In the genomic region with DNA sequence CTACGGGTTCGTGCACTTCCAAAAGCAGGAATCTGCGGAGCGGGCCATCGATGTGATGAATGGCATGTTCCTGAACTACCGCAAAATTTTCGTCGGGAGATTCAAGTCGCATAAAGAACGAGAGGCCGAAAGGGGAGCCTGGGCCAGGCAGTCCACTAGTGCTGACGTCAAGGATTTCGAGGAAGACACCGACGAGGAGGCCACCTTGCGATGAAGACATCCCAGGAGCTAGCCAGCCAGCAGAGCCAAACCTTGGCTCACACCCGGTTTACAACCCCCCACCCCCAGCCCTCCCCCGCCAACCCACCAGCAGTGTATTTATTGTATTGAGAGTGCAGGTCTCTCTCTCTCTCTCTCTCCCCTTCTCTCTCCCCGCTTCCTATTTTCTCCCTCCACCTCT, we compare ENCODE assay signal across 6 cellular contexts. TPM values are rescaled to one million over a fixed set of nuclear protein-coding genes. Genes with fewer than 3 reads are reported as not detected.
"Had no signal": no experiment of that assay in that cellular context is flagged by ENCODE, and none has a peak within 500 bp of the region (broad histone marks: within the 10 kb centered on the region; RNA-seq: fewer than 3 reads in every experiment).

No MANE protein-coding gene starts in this region.

RNA-seq across cellular contexts. Expression of a gene that starts 1.3 kb away (rescaled TPM):
- total RNA-seq: HepG2, HT-29, HT1080, IMR-90, K562 had no signal
- polyA plus RNA-seq: HepG2, IgD-negative memory B cell, IMR-90, K562 had no signal
